In genomic region chr7:35268953-35269352, GRCh38 we compare ENCODE assay signal across 15 cellular contexts. TPM values are rescaled to one million over a fixed set of nuclear protein-coding genes. Genes with fewer than 3 reads are reported as not detected.
A peak's percentile ranks its signal among the peaks of the same experiment; 100 is the strongest.
DNase-seq lines count a peak whose midpoint lies in the region; TF ChIP-seq lines count a peak whose summit lies in the region.
"Had no signal": no experiment of that assay in that cellular context is flagged by ENCODE, and none has a peak within 500 bp of the region (broad histone marks: within the 10 kb centered on the region; RNA-seq: fewer than 3 reads in every experiment).

No MANE protein-coding gene starts in this region.

- peaks cover 25% of the 10 kb centered on the region for H3K27me3 Mint-ChIP-seq in endodermal cell (ENCODE audit: insufficient read depth)
- H3K27me3 Mint-ChIP-seq in mesothelial cell of epicardium (ENCODE audit: low read depth), result peaks cover 66% of the 10 kb centered on the region

- H3K9me3 ChIP-seq in endodermal cell (ENCODE audit: control insufficient read depth, low read length), result no peaks in the 10 kb centered on the region
- H3K9me3 ChIP-seq in thyroid gland, result no peaks in the 10 kb centered on the region
- no peaks in the 10 kb centered on the region for H3K9me3 ChIP-seq in prostate gland
- H3K9me3 ChIP-seq: BE2C had no signal

- H3K27ac Mint-ChIP-seq in endodermal cell (peak overlapping the region; percentile 1), mesothelial cell of epicardium (no peak overlapping the region)
- H3K27ac Mint-ChIP-seq: CD4-positive, alpha-beta memory T cell had no signal

- no peaks in the 10 kb centered on the region for H3K9me3 Mint-ChIP-seq in endodermal cell
- no peaks in the 10 kb centered on the region for H3K9me3 Mint-ChIP-seq in mesothelial cell of epicardium

- WGBS in endodermal cell (ENCODE audit: insufficient coverage in 1 of 2, insufficient read length in 1 of 2), 2 experiments, result 87% methylated on average over 4 to 5 of the region's 5 CpGs
- WGBS in thyroid gland, 2 donors, result 33 to 52% methylated on average over 5 of the region's 5 CpGs
- 64% methylated on average over 5 of the region's 5 CpGs for WGBS in prostate gland

- H3K36me3 Mint-ChIP-seq in endodermal cell (ENCODE audit: low read depth) (no peaks in the 10 kb centered on the region), mesothelial cell of epicardium (no peaks in the 10 kb centered on the region)
- H3K36me3 Mint-ChIP-seq: CD4-positive, alpha-beta memory T cell had no signal

- H3K9ac ChIP-seq in endodermal cell (ENCODE audit: extremely low read depth, low read length, poor library complexity, severe bottlenecking), result no peak overlapping the region

- DNase-seq in DMS 273 treated with DMSO at 0.1 percent for 48 hours (lab: John Stamatoyannopoulos, UW) (peak; percentile 65), MV-4-11 (lab: John Stamatoyannopoulos, UW) (peak; percentile 43), NCI-H524 treated with DMSO at 0.1 percent for 48 hours (lab: John Stamatoyannopoulos, UW) (peak; percentile 84), endodermal cell (no peak), foreskin melanocyte (no peak), thyroid gland (no peak), mesothelial cell of epicardium (ENCODE audit: low spot score in 2 of 2, unreplicated experiment in 2 of 2) (no peak), prostate gland (ENCODE audit: low spot score) (no peak)
- DNase-seq: BE2C; CD4-positive, alpha-beta memory T cell; NCI-H1105; NCI-H2029; NCI-H226; NCI-H69; SIG-M5 had no signal

- H3K27me3 ChIP-seq in endodermal cell (ENCODE audit: control insufficient read depth, insufficient read depth, low read length, poor library complexity, severe bottlenecking) (no peaks in the 10 kb centered on the region), thyroid gland (peaks cover 1% of the 10 kb centered on the region), prostate gland (replicated peaks; ENCODE audit: insufficient read depth) (no peaks in the 10 kb centered on the region)
- H3K27me3 ChIP-seq: BE2C had no signal

- TF ChIP-seq CTCF in endodermal cell (conservative IDR thresholded peaks at IDR 0.05) (no peak), thyroid gland (IDR thresholded peaks at IDR 0.05) (no peak), mesothelial cell of epicardium (IDR thresholded peaks at IDR 0.05; ENCODE audit: unreplicated experiment) (no peak), prostate gland (IDR thresholded peaks at IDR 0.05) (no peak)

- H3K4me1 ChIP-seq in endodermal cell (ENCODE audit: control insufficient read depth, insufficient read depth, low read length) (peaks cover 22% of the 10 kb centered on the region), thyroid gland (no peaks in the 10 kb centered on the region), prostate gland (replicated peaks) (no peaks in the 10 kb centered on the region)

- no peak overlapping the region for H3K4me3 Mint-ChIP-seq in endodermal cell
- no peak overlapping the region for H3K4me3 Mint-ChIP-seq in mesothelial cell of epicardium
- H3K4me3 Mint-ChIP-seq: CD4-positive, alpha-beta memory T cell had no signal

- intact Hi-C loops in thyroid gland (cut with DNase I), result no loop called here
- intact Hi-C loops in prostate gland (cut with DNase I), result no loop called here

- no peaks in the 10 kb centered on the region for H3K36me3 ChIP-seq in endodermal cell (ENCODE audit: control insufficient read depth, insufficient read depth, low read length)
- H3K36me3 ChIP-seq in thyroid gland, result no peaks in the 10 kb centered on the region
- no peaks in the 10 kb centered on the region for H3K36me3 ChIP-seq in prostate gland
- H3K36me3 ChIP-seq: BE2C had no signal

- H3K4me1 Mint-ChIP-seq in endodermal cell (peaks cover 35% of the 10 kb centered on the region), mesothelial cell of epicardium (no peaks in the 10 kb centered on the region)
- H3K4me1 Mint-ChIP-seq: CD4-positive, alpha-beta memory T cell had no signal

- H3K4me3 ChIP-seq in endodermal cell (ENCODE audit: low read length) (no peak overlapping the region), thyroid gland (replicated peaks in 1 of 3) (no peak overlapping the region), prostate gland (no peak overlapping the region)

- no peak overlapping the region for H3K27ac ChIP-seq in endodermal cell (ENCODE audit: low read depth, low read length)
- H3K27ac ChIP-seq in thyroid gland, result no peak overlapping the region
- H3K27ac ChIP-seq in prostate gland, result no peak overlapping the region

- no peak for TF ChIP-seq POLR2A in thyroid gland (IDR thresholded peaks at IDR 0.05)
- no peak for TF ChIP-seq POLR2A in prostate gland (IDR thresholded peaks at IDR 0.05)

RNA-seq across cellular contexts. Expression of gene TBX20, which starts 15.1 kb away (rescaled TPM):
- total RNA-seq in endodermal cell (10 to 100 TPM; 18.6 to 35.2 TPM), thyroid gland (under 1 TPM in 2 of 4 donors, not detected in 2; 0.22 to 0.27 TPM), mesothelial cell of epicardium (8.1 to 9.4 TPM (median 8.2 TPM) in 3 replicates), prostate gland (1 to 10 TPM in 1 of 2 donors, not detected in 1; 1.2 TPM)
- 1.9 TPM for polyA plus RNA-seq in endodermal cell (2013, experiment 1 of 2)
- polyA plus RNA-seq in endodermal cell (2013, experiment 2 of 2), result 2.3 TPM
- total RNA-seq: CD4-positive, alpha-beta memory T cell had no signal
- polyA plus RNA-seq: CD4-positive, alpha-beta memory T cell had no signal

Comparison
In these comparisons a context has a peak if more than half of its experiments do, and no peak if none do; other contexts are left out.
1. DNase-seq: peak in DMS 273 treated with DMSO at 0.1 percent for 48 hours (single experiment), MV-4-11 (single experiment) and NCI-H524 treated with DMSO at 0.1 percent for 48 hours (single experiment); none in endodermal cell (single experiment), foreskin melanocyte (single experiment), thyroid gland (0 of 2), mesothelial cell of epicardium (0 of 2) and prostate gland (single experiment).